Comparison of ENCODE assay signal across 18 cellular contexts in genomic region chr11:67410984-67411784, GRCh38. TPM values are rescaled to one million over a fixed set of nuclear protein-coding genes. Genes with fewer than 3 reads are reported as not detected.
DNase-seq lines count a peak whose midpoint lies in the region; ATAC-seq and TF ChIP-seq lines count a peak whose summit lies in the region.
"Had no signal": no experiment of that assay in that cellular context is flagged by ENCODE, and none has a peak within 500 bp of the region (broad histone marks: within the 10 kb centered on the region; RNA-seq: fewer than 3 reads in every experiment).

No MANE protein-coding gene starts in this region.

- no peaks in the 10 kb centered on the region for H3K9me3 ChIP-seq in CD4-positive, alpha-beta T cell (ENCODE audit: control insufficient read depth, low read length)
- H3K9me3 ChIP-seq in HEK293 (ENCODE audit: control insufficient read depth, insufficient read depth, low read depth, low read length): no peaks in the 10 kb centered on the region
- H3K9me3 ChIP-seq in upper lobe of left lung: no peaks in the 10 kb centered on the region
- H3K9me3 ChIP-seq: esophagus muscularis mucosa, HAP-1, testis had no signal

- ATAC-seq in CD4-positive, alpha-beta T cell (ENCODE audit: poor library complexity): no peak
- ATAC-seq in natural killer cell treated with Interleukin-12 subunit alpha and Interleukin-12 subunit beta and Interleukin-15 and Interleukin-18, amount 100 ng/mL, for 72 hours: no peak
- ATAC-seq in HG02970 (IDR thresholded peaks at IDR 0.05; ENCODE audit: low FRiP score, unreplicated experiment) (no peak), upper lobe of left lung (ENCODE audit: low FRiP score in 2 of 2) (no peak)
- ATAC-seq: activated CD4-positive, CD25-positive, alpha-beta regulatory T cell treated with anti-CD3 and anti-CD28 coated beads, Interleukin-2, amount 50 U/mL, for 24 hours had no signal

- H3K27me3 Mint-ChIP-seq in CD4-positive, alpha-beta T cell: no peaks in the 10 kb centered on the region
- H3K27me3 Mint-ChIP-seq in activated naive CD8-positive, alpha-beta T cell treated with anti-CD3 and anti-CD28 coated beads for 36 hours: no peaks in the 10 kb centered on the region
- H3K27me3 Mint-ChIP-seq in natural killer cell treated with Interleukin-12 subunit alpha and Interleukin-12 subunit beta and Interleukin-15 and Interleukin-18, amount 100 ng/mL, for 72 hours: no peaks in the 10 kb centered on the region

- TF ChIP-seq CTCF in CD4-positive, alpha-beta T cell (IDR thresholded peaks at IDR 0.05): no peak
- TF ChIP-seq CTCF in HEK293 (tag by site-specific recombination; IDR thresholded peaks at IDR 0.05) (no peak), upper lobe of left lung (IDR thresholded peaks at IDR 0.05) (no peak)

- TF ChIP-seq EP300 in upper lobe of left lung (IDR thresholded peaks at IDR 0.05): no peak

- peak overlapping the region; percentile 98 for H3K27ac Mint-ChIP-seq in CD4-positive, alpha-beta T cell
- H3K27ac Mint-ChIP-seq in activated naive CD8-positive, alpha-beta T cell treated with anti-CD3 and anti-CD28 coated beads for 36 hours: peak overlapping the region; percentile 92
- H3K27ac Mint-ChIP-seq in natural killer cell treated with Interleukin-12 subunit alpha and Interleukin-12 subunit beta and Interleukin-15 and Interleukin-18, amount 100 ng/mL, for 72 hours: peak overlapping the region; percentile 97

- H3K36me3 ChIP-seq in HEK293 (ENCODE audit: control insufficient read depth in 2 of 2, insufficient read depth in 1 of 2, low read length in 2 of 2): no peaks in the 10 kb centered on the region
- no peaks in the 10 kb centered on the region for H3K36me3 ChIP-seq in upper lobe of left lung
- H3K36me3 ChIP-seq: esophagus muscularis mucosa, HAP-1 had no signal

- DNase-seq in CD4-positive, alpha-beta T cell: no peak
- DNase-seq in activated naive CD8-positive, alpha-beta T cell treated with anti-CD3 and anti-CD28 coated beads for 36 hours: no peak
- no peak for DNase-seq in natural killer cell treated with Interleukin-12 subunit alpha and Interleukin-12 subunit beta and Interleukin-15 and Interleukin-18, amount 100 ng/mL, for 72 hours (ENCODE audit: low spot score)
- DNase-seq in CD1c-positive myeloid dendritic cell (ENCODE audit: extremely low spot score): no peak
- no peak for DNase-seq in NCI-H748 (lab: John Stamatoyannopoulos, UW; ENCODE audit: unreplicated experiment)
- no peak for DNase-seq in upper lobe of left lung
- DNase-seq: glutamatergic neuron, mammary epithelial cell, NCI-H1048, NCI-H2107, testis had no signal

- intact Hi-C loops in CD4-positive, alpha-beta T cell (cut with DNase I, micrococcal nuclease): no loop called here

- 83 to 85% methylated on average over 13 to 16 of the region's 17 CpGs for WGBS in upper lobe of left lung, 2 donors

- H3K27me3 ChIP-seq in CD4-positive, alpha-beta T cell (ENCODE audit: control insufficient read depth, insufficient read depth, low read length): no peaks in the 10 kb centered on the region
- H3K27me3 ChIP-seq in upper lobe of left lung: peaks cover 0 to 3% (median 0%) of the 10 kb centered on the region in 4 donors
- H3K27me3 ChIP-seq: testis had no signal

- POLR2A ChIA-PET in CD4-positive, alpha-beta T cell (lab: Charles Lee): interaction anchor here (0.6 to 12.5 kb wide), 10 partner anchors 9 to 72 kb away, joined by 3 to 411 read pairs (median 7); partner anchors contain the start of genes AIP, CABP4, PPP1CA and PTPRCAP
- POLR2A ChIA-PET in HEK293 (lab: Yijun Ruan, JAX): interaction anchor here (0.6 to 1.7 kb wide), 2 partner anchors 9 to 10 kb away, joined by 3 to 6 read pairs; partner anchors contain the start of gene PPP1CA

- no peaks in the 10 kb centered on the region for H3K9me3 Mint-ChIP-seq in CD4-positive, alpha-beta T cell
- no peaks in the 10 kb centered on the region for H3K9me3 Mint-ChIP-seq in activated naive CD8-positive, alpha-beta T cell treated with anti-CD3 and anti-CD28 coated beads for 36 hours
- H3K9me3 Mint-ChIP-seq in natural killer cell treated with Interleukin-12 subunit alpha and Interleukin-12 subunit beta and Interleukin-15 and Interleukin-18, amount 100 ng/mL, for 72 hours: no peaks in the 10 kb centered on the region

- CTCF ChIA-PET in CD4-positive, alpha-beta T cell (lab: Charles Lee): no interaction called here
- CTCF ChIA-PET in HEK293 (lab: Yijun Ruan, JAX): no interaction called here

- peaks cover 30% of the 10 kb centered on the region for H3K36me3 Mint-ChIP-seq in CD4-positive, alpha-beta T cell (ENCODE audit: low read depth)
- H3K36me3 Mint-ChIP-seq in activated naive CD8-positive, alpha-beta T cell treated with anti-CD3 and anti-CD28 coated beads for 36 hours: peaks cover 25% of the 10 kb centered on the region
- H3K36me3 Mint-ChIP-seq in natural killer cell treated with Interleukin-12 subunit alpha and Interleukin-12 subunit beta and Interleukin-15 and Interleukin-18, amount 100 ng/mL, for 72 hours: no peaks in the 10 kb centered on the region

- peaks cover 83% of the 10 kb centered on the region for H3K4me1 Mint-ChIP-seq in CD4-positive, alpha-beta T cell (ENCODE audit: low read depth)
- peaks cover 72% of the 10 kb centered on the region for H3K4me1 Mint-ChIP-seq in activated naive CD8-positive, alpha-beta T cell treated with anti-CD3 and anti-CD28 coated beads for 36 hours
- peaks cover 47 to 52% of the 10 kb centered on the region in 2 donors for H3K4me1 Mint-ChIP-seq in natural killer cell treated with Interleukin-12 subunit alpha and Interleukin-12 subunit beta and Interleukin-15 and Interleukin-18, amount 100 ng/mL, for 72 hours (ENCODE audit: low read depth in 2 of 2)

- H3K4me3 Mint-ChIP-seq in CD4-positive, alpha-beta T cell: peak overlapping the region; percentile 78
- H3K4me3 Mint-ChIP-seq in activated naive CD8-positive, alpha-beta T cell treated with anti-CD3 and anti-CD28 coated beads for 36 hours: peak overlapping the region; percentile 7
- H3K4me3 Mint-ChIP-seq in natural killer cell treated with Interleukin-12 subunit alpha and Interleukin-12 subunit beta and Interleukin-15 and Interleukin-18, amount 100 ng/mL, for 72 hours: peak overlapping the region; percentile 75

- H3K27ac ChIP-seq in CD4-positive, alpha-beta T cell (ENCODE audit: low read depth, low read length): peak overlapping the region; percentile 84
- H3K27ac ChIP-seq in HEK293 (ENCODE audit: extremely low read depth, low read depth, low read length) (no peak overlapping the region), upper lobe of left lung (no peak overlapping the region)
- H3K27ac ChIP-seq: esophagus muscularis mucosa, testis had no signal

- H3K4me1 ChIP-seq in HEK293 (ENCODE audit: control insufficient read depth, insufficient read depth, low read length): no peaks in the 10 kb centered on the region
- peaks cover 16 to 36% (median 33%) of the 10 kb centered on the region in 4 donors for H3K4me1 ChIP-seq in upper lobe of left lung
- H3K4me1 ChIP-seq: HAP-1 had no signal

- no peak overlapping the region for H3K4me3 ChIP-seq in HEK293 (ENCODE audit: low read depth, low read length)
- no peak overlapping the region for H3K4me3 ChIP-seq in upper lobe of left lung
- H3K4me3 ChIP-seq: esophagus muscularis mucosa, HAP-1, testis had no signal

- TF ChIP-seq POLR2A in upper lobe of left lung (IDR thresholded peaks at IDR 0.05): no peak

TF ChIP-seq in HEK293, 187 proteins besides CTCF, POLR2A, EP300 and RAD21 (continues in another document):
- peak; percentile 81 for TF ChIP-seq GLIS1 (tag by site-specific recombination; IDR thresholded peaks at IDR 0.05)
- TF ChIP-seq ZNF530 (tag by site-specific recombination; IDR thresholded peaks at IDR 0.05; ENCODE audit: low read depth): no peak

RNA-seq across cellular contexts. Expression of gene CARNS1, which starts 4.3 kb away (rescaled TPM):
- total RNA-seq in CD4-positive, alpha-beta T cell: 1 to 10 TPM; 9.9 to 10.0 TPM
- total RNA-seq in activated naive CD8-positive, alpha-beta T cell treated with anti-CD3 and anti-CD28 coated beads for 36 hours: 1 to 10 TPM; 3.1 to 3.7 TPM
- 1 to 10 TPM; 2.3 to 4.9 TPM for total RNA-seq in natural killer cell treated with Interleukin-12 subunit alpha and Interleukin-12 subunit beta and Interleukin-15 and Interleukin-18, amount 100 ng/mL, for 72 hours
- 1 to 10 TPM in 2 of 6 donors, under 1 TPM in 4; 0.49 to 4.2 (median 0.89) TPM for total RNA-seq in upper lobe of left lung
- total RNA-seq: RPMI7951 had no signal

RNA-seq across cellular contexts. Expression of gene TBC1D10C, which starts 7.3 kb away (rescaled TPM):
- 100 to 1,000 TPM; 205 to 212 TPM for total RNA-seq in CD4-positive, alpha-beta T cell
- 100 to 1,000 TPM; 117 to 121 TPM for total RNA-seq in activated naive CD8-positive, alpha-beta T cell treated with anti-CD3 and anti-CD28 coated beads for 36 hours
- total RNA-seq in natural killer cell treated with Interleukin-12 subunit alpha and Interleukin-12 subunit beta and Interleukin-15 and Interleukin-18, amount 100 ng/mL, for 72 hours: 10 to 100 TPM; 79.5 to 88.8 TPM
- 10 to 100 TPM in 5 of 6 donors, 1 to 10 TPM in 1; 8.4 to 45.3 (median 32.7) TPM for total RNA-seq in upper lobe of left lung
- total RNA-seq: Daoy, RPMI7951 had no signal

RNA-seq across cellular contexts. Expression of gene PPP1CA, which starts 9.5 kb away (rescaled TPM):
- total RNA-seq in CD4-positive, alpha-beta T cell: 10 to 100 TPM; 42.0 to 45.5 TPM
- total RNA-seq in activated naive CD8-positive, alpha-beta T cell treated with anti-CD3 and anti-CD28 coated beads for 36 hours: 100 to 1,000 TPM; 262 to 269 TPM
- total RNA-seq in natural killer cell treated with Interleukin-12 subunit alpha and Interleukin-12 subunit beta and Interleukin-15 and Interleukin-18, amount 100 ng/mL, for 72 hours: 100 to 1,000 TPM; 317 to 378 TPM
- 100 to 1,000 TPM in 3 of 6 donors, 10 to 100 TPM in 3; 83.8 to 191 (median 135) TPM for total RNA-seq in upper lobe of left lung

RNA-seq across cellular contexts. Expression of gene RPS6KB2, which starts 17.1 kb away (rescaled TPM):
- total RNA-seq in CD4-positive, alpha-beta T cell: 10 to 100 TPM; 69.3 to 72.0 TPM
- total RNA-seq in activated naive CD8-positive, alpha-beta T cell treated with anti-CD3 and anti-CD28 coated beads for 36 hours: 10 to 100 TPM; 64.9 to 67.7 TPM
- total RNA-seq in natural killer cell treated with Interleukin-12 subunit alpha and Interleukin-12 subunit beta and Interleukin-15 and Interleukin-18, amount 100 ng/mL, for 72 hours: 100 to 1,000 TPM in 1 of 2 donors, 10 to 100 TPM in 1; 95.8 to 112 TPM
- total RNA-seq in upper lobe of left lung: 10 to 100 TPM; 35.2 to 94.3 (median 50.4) TPM

RNA-seq across cellular contexts. Expression of gene RAD9A, which starts 19.4 kb away (rescaled TPM):
- total RNA-seq in CD4-positive, alpha-beta T cell: 10 to 100 TPM; 19.3 to 20.3 TPM
- 10 to 100 TPM; 31.2 to 33.7 TPM for total RNA-seq in activated naive CD8-positive, alpha-beta T cell treated with anti-CD3 and anti-CD28 coated beads for 36 hours
- 10 to 100 TPM; 25.9 to 47.8 TPM for total RNA-seq in natural killer cell treated with Interleukin-12 subunit alpha and Interleukin-12 subunit beta and Interleukin-15 and Interleukin-18, amount 100 ng/mL, for 72 hours
- total RNA-seq in upper lobe of left lung: 100 to 1,000 TPM in 1 of 6 donors, 10 to 100 TPM in 5; 20.4 to 115 (median 28.2) TPM

Comparison
In these comparisons a context has a peak if more than half of its experiments do, and no peak if none do; other contexts are left out.
1. H3K4me3 Mint-ChIP-seq: peak in every context shown above with its lines; median percentile 78 in CD4-positive, alpha-beta T cell; 75 in natural killer cell treated with Interleukin-12 subunit alpha and Interleukin-12 subunit beta and Interleukin-15 and Interleukin-18, amount 100 ng/mL, for 72 hours; 7 in activated naive CD8-positive, alpha-beta T cell treated with anti-CD3 and anti-CD28 coated beads for 36 hours.